1 cellular context compared by ENCODE assay signal in the genomic region with DNA sequence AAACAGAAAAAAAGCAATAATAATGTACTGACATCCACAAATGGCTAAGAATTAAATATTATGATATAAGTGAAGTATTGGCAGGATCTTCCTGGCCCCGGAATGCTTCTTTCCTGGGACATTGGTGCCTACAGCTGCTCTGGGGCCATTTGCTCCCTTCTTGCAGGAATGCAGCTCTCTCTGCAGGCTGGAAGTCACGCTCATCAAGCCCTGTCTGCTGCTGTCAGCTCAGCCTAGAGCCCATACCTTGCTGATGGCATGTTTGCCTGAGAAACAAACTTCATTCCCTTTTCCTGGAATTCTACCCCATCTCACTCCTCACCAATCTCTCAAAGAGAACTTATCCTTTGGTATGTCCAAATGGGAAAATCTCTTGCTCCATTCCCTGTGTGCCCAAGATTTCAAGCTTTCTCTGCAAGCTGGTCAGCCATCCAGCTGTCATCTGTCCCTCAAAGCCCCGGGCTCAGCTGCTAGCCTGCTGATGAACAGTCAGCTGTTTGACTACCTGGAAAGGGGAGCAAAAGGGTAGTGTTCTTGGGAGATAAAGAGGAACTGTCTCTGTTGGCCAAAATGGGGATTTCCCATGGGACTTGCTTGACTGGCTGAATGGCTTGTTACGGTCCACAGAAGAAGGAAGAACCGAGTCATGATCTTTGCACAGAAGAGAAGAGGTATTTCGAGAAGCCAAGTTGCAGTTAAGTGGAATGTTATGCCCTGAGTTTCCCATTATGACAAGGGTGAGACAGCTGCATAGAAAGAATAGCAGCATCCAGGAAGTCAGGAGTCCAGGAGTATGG.
TF ChIP-seq lines count a peak whose summit lies in the region.

No MANE protein-coding gene starts in this region.

TF ChIP-seq in WTC11, 78 proteins besides CTCF, POLR2A, EP300 and RAD21 (continued from another document):
- TF ChIP-seq, protein P1, sequence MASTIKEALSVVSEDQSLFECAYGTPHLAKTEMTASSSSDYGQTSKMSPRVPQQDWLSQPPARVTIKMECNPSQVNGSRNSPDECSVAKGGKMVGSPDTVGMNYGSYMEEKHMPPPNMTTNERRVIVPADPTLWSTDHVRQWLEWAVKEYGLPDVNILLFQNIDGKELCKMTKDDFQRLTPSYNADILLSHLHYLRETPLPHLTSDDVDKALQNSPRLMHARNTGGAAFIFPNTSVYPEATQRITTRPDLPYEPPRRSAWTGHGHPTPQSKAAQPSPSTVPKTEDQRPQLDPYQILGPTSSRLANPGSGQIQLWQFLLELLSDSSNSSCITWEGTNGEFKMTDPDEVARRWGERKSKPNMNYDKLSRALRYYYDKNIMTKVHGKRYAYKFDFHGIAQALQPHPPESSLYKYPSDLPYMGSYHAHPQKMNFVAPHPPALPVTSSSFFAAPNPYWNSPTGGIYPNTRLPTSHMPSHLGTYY (CRISPR knock-in tag; IDR thresholded peaks at IDR 0.05) = no peak
- TF ChIP-seq NR2C2 (CRISPR knock-in tag; IDR thresholded peaks at IDR 0.05) = no peak
- no peak for TF ChIP-seq MYBL2 (CRISPR knock-in tag; IDR thresholded peaks at IDR 0.05)
- TF ChIP-seq PRRX2 (CRISPR knock-in tag; IDR thresholded peaks at IDR 0.05) = no peak
- TF ChIP-seq GRHL2 (CRISPR knock-in tag; IDR thresholded peaks at IDR 0.05; ENCODE audit: insufficient replicate concordance, severe bottlenecking) = no peak
- TF ChIP-seq, protein P2, sequence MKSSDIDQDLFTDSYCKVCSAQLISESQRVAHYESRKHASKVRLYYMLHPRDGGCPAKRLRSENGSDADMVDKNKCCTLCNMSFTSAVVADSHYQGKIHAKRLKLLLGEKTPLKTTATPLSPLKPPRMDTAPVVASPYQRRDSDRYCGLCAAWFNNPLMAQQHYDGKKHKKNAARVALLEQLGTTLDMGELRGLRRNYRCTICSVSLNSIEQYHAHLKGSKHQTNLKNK (CRISPR knock-in tag; IDR thresholded peaks at IDR 0.05) = no peak
- no peak for TF ChIP-seq HMGA2 (CRISPR knock-in tag; IDR thresholded peaks at IDR 0.05)
- TF ChIP-seq ZNF232 (CRISPR knock-in tag; IDR thresholded peaks at IDR 0.05) = no peak
- TF ChIP-seq FOXJ3 (CRISPR knock-in tag; IDR thresholded peaks at IDR 0.05; ENCODE audit: borderline replicate concordance) = no peak
- no peak for TF ChIP-seq ZNF423 (CRISPR knock-in tag; IDR thresholded peaks at IDR 0.05)
- no peak for TF ChIP-seq ESRRA (CRISPR knock-in tag; IDR thresholded peaks at IDR 0.05; ENCODE audit: borderline replicate concordance)
- TF ChIP-seq NR3C1 (CRISPR knock-in tag; conservative IDR thresholded peaks at IDR 0.05; ENCODE audit: low read depth) = no peak
- TF ChIP-seq, protein P3, sequence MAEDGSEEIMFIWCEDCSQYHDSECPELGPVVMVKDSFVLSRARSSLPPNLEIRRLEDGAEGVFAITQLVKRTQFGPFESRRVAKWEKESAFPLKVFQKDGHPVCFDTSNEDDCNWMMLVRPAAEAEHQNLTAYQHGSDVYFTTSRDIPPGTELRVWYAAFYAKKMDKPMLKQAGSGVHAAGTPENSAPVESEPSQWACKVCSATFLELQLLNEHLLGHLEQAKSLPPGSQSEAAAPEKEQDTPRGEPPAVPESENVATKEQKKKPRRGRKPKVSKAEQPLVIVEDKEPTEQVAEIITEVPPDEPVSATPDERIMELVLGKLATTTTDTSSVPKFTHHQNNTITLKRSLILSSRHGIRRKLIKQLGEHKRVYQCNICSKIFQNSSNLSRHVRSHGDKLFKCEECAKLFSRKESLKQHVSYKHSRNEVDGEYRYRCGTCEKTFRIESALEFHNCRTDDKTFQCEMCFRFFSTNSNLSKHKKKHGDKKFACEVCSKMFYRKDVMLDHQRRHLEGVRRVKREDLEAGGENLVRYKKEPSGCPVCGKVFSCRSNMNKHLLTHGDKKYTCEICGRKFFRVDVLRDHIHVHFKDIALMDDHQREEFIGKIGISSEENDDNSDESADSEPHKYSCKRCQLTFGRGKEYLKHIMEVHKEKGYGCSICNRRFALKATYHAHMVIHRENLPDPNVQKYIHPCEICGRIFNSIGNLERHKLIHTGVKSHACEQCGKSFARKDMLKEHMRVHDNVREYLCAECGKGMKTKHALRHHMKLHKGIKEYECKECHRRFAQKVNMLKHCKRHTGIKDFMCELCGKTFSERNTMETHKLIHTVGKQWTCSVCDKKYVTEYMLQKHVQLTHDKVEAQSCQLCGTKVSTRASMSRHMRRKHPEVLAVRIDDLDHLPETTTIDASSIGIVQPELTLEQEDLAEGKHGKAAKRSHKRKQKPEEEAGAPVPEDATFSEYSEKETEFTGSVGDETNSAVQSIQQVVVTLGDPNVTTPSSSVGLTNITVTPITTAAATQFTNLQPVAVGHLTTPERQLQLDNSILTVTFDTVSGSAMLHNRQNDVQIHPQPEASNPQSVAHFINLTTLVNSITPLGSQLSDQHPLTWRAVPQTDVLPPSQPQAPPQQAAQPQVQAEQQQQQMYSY (CRISPR knock-in tag; IDR thresholded peaks at IDR 0.05) = no peak
- no peak for TF ChIP-seq ZNF263 (CRISPR knock-in tag; IDR thresholded peaks at IDR 0.05; ENCODE audit: low read depth)
